ENCODE assay signal across 28 cellular contexts in genomic region chr16:4138735-4139134, GRCh38.
"Had no signal": no experiment of that assay in that cellular context is flagged by ENCODE, and none has a peak within 500 bp of the region (broad histone marks: within the 10 kb centered on the region; RNA-seq: fewer than 3 reads in every experiment).

No MANE protein-coding gene starts in this region.

- H3K4me3 Mint-ChIP-seq: activated CD4-positive, alpha-beta memory T cell treated with anti-CD3 and anti-CD28 coated beads, Interleukin-2, amount 10 ng/mL, durations not matched to agents 7 days and 5 days; activated CD4-positive, alpha-beta T cell treated with anti-CD3 and anti-CD28 coated beads, Interleukin-2, amount 10 ng/mL, durations not matched to agents 24 days and 14 days; activated T-cell treated with anti-CD3 and anti-CD28 coated beads, Interleukin-2, amount 50 U/mL, for 4 hours; activated T-helper 17 cell treated with anti-CD3 and anti-CD28 coated beads, Interleukin-2, amount 50 U/mL, for 72 hours; effector memory CD8-positive, alpha-beta T cell; natural killer cell; neural progenitor cell; T-helper 1 cell treated with Interleukin-12 subunit alpha and Interleukin-12 subunit beta and Interleukin-4 antibody, amounts not matched to agents 30 μg/mL and 1 μg/mL, for 36 hours had no signal

- H3K27ac Mint-ChIP-seq: activated CD4-positive, alpha-beta memory T cell treated with anti-CD3 and anti-CD28 coated beads, Interleukin-2, amount 10 ng/mL, durations not matched to agents 7 days and 5 days; activated T-helper 17 cell treated with anti-CD3 and anti-CD28 coated beads, Interleukin-2, amount 50 U/mL, for 72 hours; effector memory CD8-positive, alpha-beta T cell; natural killer cell; neural progenitor cell; T-helper 1 cell treated with Interleukin-12 subunit alpha and Interleukin-12 subunit beta and Interleukin-4 antibody, amounts not matched to agents 30 μg/mL and 1 μg/mL, for 36 hours had no signal

- DNase-seq: activated CD4-positive, alpha-beta memory T cell treated with anti-CD3 and anti-CD28 coated beads, Interleukin-2, amount 10 ng/mL, durations not matched to agents 7 days and 5 days; activated CD4-positive, alpha-beta T cell treated with anti-CD3 and anti-CD28 coated beads, Interleukin-2, amount 10 ng/mL, durations not matched to agents 24 days and 14 days; activated CD8-positive, alpha-beta memory T cell treated with anti-CD3 and anti-CD28 coated beads, Interleukin-2, amount 50 U/mL, for 48 hours; activated gamma-delta T cell treated with Interleukin-2 at 50 U/mL for 16 hours; activated naive CD4-positive, alpha-beta T cell treated with anti-CD3 and anti-CD28 coated beads, Interleukin-2, amount 50 U/mL, for 16 hours; activated T-cell treated with anti-CD3 and anti-CD28 coated beads, Interleukin-2, amount 50 U/mL, for 4 hours; aorta; body of pancreas; cortex of kidney; effector memory CD8-positive, alpha-beta T cell; erythroblast; hippocampal formation; left lung; lower lobe of right lung; mesenchymal stem cell; natural killer cell; occipital lobe; stimulated activated CD4-positive, alpha-beta T cell treated with anti-CD3 and anti-CD28 coated beads, Interleukin-2, amount 100 ng/mL, for 48 hours; stimulated activated naive CD4-positive, alpha-beta T cell treated with Interleukin-2 at 50 U/mL for 16 hours; T-helper 9 cell; testis; transverse colon; WERI-Rb-1 had no signal

- H3K9me3 Mint-ChIP-seq: activated T-cell treated with anti-CD3 and anti-CD28 coated beads, Interleukin-2, amount 50 U/mL, for 4 hours; activated T-helper 17 cell treated with anti-CD3 and anti-CD28 coated beads, Interleukin-2, amount 50 U/mL, for 72 hours; effector memory CD8-positive, alpha-beta T cell; natural killer cell; neural progenitor cell had no signal

- H3K36me3 Mint-ChIP-seq: natural killer cell, neural progenitor cell had no signal

- ATAC-seq: activated CD4-positive, CD25-positive, alpha-beta regulatory T cell treated with anti-CD3 and anti-CD28 coated beads, Interleukin-2, amount 50 U/mL, for 24 hours; activated T-cell treated with anti-CD3 and anti-CD28 coated beads, Interleukin-2, amount 50 U/mL, for 4 hours; activated T-helper 17 cell treated with anti-CD3 and anti-CD28 coated beads, Interleukin-2, amount 50 U/mL, for 72 hours; body of pancreas; effector memory CD8-positive, alpha-beta T cell; gastroesophageal sphincter; left lung; lower lobe of right lung; natural killer cell had no signal
